25 cellular contexts compared by ENCODE assay signal in genomic region chr20:37972256-37973058, GRCh38.
"Had no signal": no experiment of that assay in that cellular context is flagged by ENCODE, and none has a peak within 500 bp of the region (broad histone marks: within the 10 kb centered on the region; RNA-seq: fewer than 3 reads in every experiment).

No MANE protein-coding gene starts in this region.

- H3K4me3 Mint-ChIP-seq: activated CD4-positive, alpha-beta memory T cell treated with anti-CD3 and anti-CD28 coated beads, Interleukin-2, amount 10 ng/mL, durations not matched to agents 7 days and 5 days; activated CD4-positive, alpha-beta T cell treated with anti-CD3 and anti-CD28 coated beads for 36 hours; activated naive CD4-positive, alpha-beta T cell treated with anti-CD3 and anti-CD28 coated beads, Interleukin-2, amount 10 ng/mL, durations not matched to agents 7 days and 5 days; activated naive CD8-positive, alpha-beta T cell treated with anti-CD3 and anti-CD28 coated beads for 36 hours; activated T-cell treated with anti-CD3 and anti-CD28 coated beads, Interleukin-2, amount 50 U/mL, for 72 hours; T-cell had no signal

- H3K27me3 Mint-ChIP-seq: activated CD4-positive, alpha-beta T cell treated with anti-CD3 and anti-CD28 coated beads for 36 hours; activated naive CD8-positive, alpha-beta T cell treated with anti-CD3 and anti-CD28 coated beads for 36 hours had no signal

- ATAC-seq: activated CD4-positive, alpha-beta T cell treated with anti-CD3 and anti-CD28 coated beads for 36 hours; activated T-cell treated with anti-CD3 and anti-CD28 coated beads, Interleukin-2, amount 50 U/mL, for 72 hours; Right ventricle myocardium inferior; T-cell had no signal

- H3K36me3 Mint-ChIP-seq: activated naive CD4-positive, alpha-beta T cell treated with anti-CD3 and anti-CD28 coated beads, Interleukin-2, amount 10 ng/mL, durations not matched to agents 7 days and 5 days had no signal

- H3K4me3 ChIP-seq: SK-N-MC had no signal

- FAIRE-seq: TTC549 had no signal

- H3K27ac Mint-ChIP-seq: activated CD4-positive, alpha-beta memory T cell treated with anti-CD3 and anti-CD28 coated beads, Interleukin-2, amount 10 ng/mL, durations not matched to agents 7 days and 5 days; activated CD4-positive, alpha-beta T cell treated with anti-CD3 and anti-CD28 coated beads for 36 hours; activated naive CD4-positive, alpha-beta T cell treated with anti-CD3 and anti-CD28 coated beads, Interleukin-2, amount 10 ng/mL, durations not matched to agents 7 days and 5 days; activated naive CD8-positive, alpha-beta T cell treated with anti-CD3 and anti-CD28 coated beads for 36 hours; activated T-cell treated with anti-CD3 and anti-CD28 coated beads, Interleukin-2, amount 50 U/mL, for 72 hours; activated T-helper 2 cell treated with anti-CD3 and anti-CD28 coated beads, Interferon-gamma antibody, Interleukin-2, Interleukin-4, amounts not matched to agents 10 μg/mL and 5 μg/mL and 100 μg/mL, durations not matched to agents 14 hours and 24 hours and 36 hours; T-cell had no signal

- DNase-seq: activated CD4-positive, alpha-beta memory T cell treated with anti-CD3 and anti-CD28 coated beads, Interleukin-2, amount 10 ng/mL, durations not matched to agents 7 days and 5 days; activated CD4-positive, alpha-beta T cell treated with anti-CD3 and anti-CD28 coated beads for 36 hours; activated CD4-positive, alpha-beta T cell treated with anti-CD3 and anti-CD28 coated beads, Interleukin-2, amount 50 U/mL, for 1 hour; activated CD4-positive, CD25-positive, alpha-beta regulatory T cell; activated gamma-delta T cell treated with Interleukin-2 at 50 U/mL for 16 hours; activated naive CD4-positive, alpha-beta T cell treated with anti-CD3 and anti-CD28 coated beads, Interleukin-2, amount 10 ng/mL, durations not matched to agents 7 days and 5 days; activated naive CD8-positive, alpha-beta T cell treated with anti-CD3 and anti-CD28 coated beads for 36 hours; activated T-cell treated with anti-CD3 and anti-CD28 coated beads, Interleukin-2, amount 50 U/mL, for 72 hours; caudate nucleus; MM.1S; NCI-H1105; NCI-H1436; NCI-H1694 treated with DMSO at 0.1 percent for 48 hours; NCI-H2029 treated with DMSO at 0.1 percent for 48 hours; NCI-H345; NCI-H510A; NCI-H526 treated with DMSO at 0.1 percent for 48 hours; NCI-H82; T-cell; T-helper 2 cell; T1000 had no signal

- H3K27ac ChIP-seq: SK-N-MC had no signal
